Comparison of ENCODE assay signal across 1 cellular context in the genomic region with DNA sequence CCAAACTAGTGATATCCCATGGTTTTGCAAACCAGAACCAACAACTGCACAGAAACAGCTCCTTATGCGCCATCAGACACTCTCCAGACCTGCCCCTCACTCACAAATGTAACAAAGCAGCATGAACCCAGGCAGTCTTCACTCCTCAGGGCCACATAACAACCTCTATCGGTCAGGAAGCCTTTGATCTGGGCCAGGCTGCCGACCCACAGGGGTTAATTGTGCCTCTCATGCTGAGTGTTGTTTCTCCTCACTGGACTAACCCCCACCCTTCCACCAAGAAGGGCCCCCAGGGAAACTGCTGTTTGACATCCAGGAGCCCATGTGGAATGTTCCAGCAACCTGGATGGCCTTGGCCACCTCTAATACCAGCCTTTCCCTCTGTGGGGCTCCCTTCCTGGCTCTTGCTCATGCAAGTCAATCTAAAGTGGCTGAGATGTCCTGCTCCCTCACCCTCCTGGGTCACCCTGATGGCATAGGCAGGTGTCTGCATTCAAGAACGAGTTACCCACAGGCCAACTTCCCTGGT.
TF ChIP-seq lines count a peak whose summit lies in the region.

No MANE protein-coding gene starts in this region.

TF ChIP-seq in GM23338, 12 proteins besides CTCF, POLR2A, EP300 and RAD21 (continued from another document):
- no peak for TF ChIP-seq NANOG (IDR thresholded peaks at IDR 0.05; ENCODE audit: borderline replicate concordance)
- TF ChIP-seq, protein P1, sequence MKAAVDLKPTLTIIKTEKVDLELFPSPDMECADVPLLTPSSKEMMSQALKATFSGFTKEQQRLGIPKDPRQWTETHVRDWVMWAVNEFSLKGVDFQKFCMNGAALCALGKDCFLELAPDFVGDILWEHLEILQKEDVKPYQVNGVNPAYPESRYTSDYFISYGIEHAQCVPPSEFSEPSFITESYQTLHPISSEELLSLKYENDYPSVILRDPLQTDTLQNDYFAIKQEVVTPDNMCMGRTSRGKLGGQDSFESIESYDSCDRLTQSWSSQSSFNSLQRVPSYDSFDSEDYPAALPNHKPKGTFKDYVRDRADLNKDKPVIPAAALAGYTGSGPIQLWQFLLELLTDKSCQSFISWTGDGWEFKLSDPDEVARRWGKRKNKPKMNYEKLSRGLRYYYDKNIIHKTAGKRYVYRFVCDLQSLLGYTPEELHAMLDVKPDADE (IDR thresholded peaks at IDR 0.05): no peak
- TF ChIP-seq, protein P2, sequence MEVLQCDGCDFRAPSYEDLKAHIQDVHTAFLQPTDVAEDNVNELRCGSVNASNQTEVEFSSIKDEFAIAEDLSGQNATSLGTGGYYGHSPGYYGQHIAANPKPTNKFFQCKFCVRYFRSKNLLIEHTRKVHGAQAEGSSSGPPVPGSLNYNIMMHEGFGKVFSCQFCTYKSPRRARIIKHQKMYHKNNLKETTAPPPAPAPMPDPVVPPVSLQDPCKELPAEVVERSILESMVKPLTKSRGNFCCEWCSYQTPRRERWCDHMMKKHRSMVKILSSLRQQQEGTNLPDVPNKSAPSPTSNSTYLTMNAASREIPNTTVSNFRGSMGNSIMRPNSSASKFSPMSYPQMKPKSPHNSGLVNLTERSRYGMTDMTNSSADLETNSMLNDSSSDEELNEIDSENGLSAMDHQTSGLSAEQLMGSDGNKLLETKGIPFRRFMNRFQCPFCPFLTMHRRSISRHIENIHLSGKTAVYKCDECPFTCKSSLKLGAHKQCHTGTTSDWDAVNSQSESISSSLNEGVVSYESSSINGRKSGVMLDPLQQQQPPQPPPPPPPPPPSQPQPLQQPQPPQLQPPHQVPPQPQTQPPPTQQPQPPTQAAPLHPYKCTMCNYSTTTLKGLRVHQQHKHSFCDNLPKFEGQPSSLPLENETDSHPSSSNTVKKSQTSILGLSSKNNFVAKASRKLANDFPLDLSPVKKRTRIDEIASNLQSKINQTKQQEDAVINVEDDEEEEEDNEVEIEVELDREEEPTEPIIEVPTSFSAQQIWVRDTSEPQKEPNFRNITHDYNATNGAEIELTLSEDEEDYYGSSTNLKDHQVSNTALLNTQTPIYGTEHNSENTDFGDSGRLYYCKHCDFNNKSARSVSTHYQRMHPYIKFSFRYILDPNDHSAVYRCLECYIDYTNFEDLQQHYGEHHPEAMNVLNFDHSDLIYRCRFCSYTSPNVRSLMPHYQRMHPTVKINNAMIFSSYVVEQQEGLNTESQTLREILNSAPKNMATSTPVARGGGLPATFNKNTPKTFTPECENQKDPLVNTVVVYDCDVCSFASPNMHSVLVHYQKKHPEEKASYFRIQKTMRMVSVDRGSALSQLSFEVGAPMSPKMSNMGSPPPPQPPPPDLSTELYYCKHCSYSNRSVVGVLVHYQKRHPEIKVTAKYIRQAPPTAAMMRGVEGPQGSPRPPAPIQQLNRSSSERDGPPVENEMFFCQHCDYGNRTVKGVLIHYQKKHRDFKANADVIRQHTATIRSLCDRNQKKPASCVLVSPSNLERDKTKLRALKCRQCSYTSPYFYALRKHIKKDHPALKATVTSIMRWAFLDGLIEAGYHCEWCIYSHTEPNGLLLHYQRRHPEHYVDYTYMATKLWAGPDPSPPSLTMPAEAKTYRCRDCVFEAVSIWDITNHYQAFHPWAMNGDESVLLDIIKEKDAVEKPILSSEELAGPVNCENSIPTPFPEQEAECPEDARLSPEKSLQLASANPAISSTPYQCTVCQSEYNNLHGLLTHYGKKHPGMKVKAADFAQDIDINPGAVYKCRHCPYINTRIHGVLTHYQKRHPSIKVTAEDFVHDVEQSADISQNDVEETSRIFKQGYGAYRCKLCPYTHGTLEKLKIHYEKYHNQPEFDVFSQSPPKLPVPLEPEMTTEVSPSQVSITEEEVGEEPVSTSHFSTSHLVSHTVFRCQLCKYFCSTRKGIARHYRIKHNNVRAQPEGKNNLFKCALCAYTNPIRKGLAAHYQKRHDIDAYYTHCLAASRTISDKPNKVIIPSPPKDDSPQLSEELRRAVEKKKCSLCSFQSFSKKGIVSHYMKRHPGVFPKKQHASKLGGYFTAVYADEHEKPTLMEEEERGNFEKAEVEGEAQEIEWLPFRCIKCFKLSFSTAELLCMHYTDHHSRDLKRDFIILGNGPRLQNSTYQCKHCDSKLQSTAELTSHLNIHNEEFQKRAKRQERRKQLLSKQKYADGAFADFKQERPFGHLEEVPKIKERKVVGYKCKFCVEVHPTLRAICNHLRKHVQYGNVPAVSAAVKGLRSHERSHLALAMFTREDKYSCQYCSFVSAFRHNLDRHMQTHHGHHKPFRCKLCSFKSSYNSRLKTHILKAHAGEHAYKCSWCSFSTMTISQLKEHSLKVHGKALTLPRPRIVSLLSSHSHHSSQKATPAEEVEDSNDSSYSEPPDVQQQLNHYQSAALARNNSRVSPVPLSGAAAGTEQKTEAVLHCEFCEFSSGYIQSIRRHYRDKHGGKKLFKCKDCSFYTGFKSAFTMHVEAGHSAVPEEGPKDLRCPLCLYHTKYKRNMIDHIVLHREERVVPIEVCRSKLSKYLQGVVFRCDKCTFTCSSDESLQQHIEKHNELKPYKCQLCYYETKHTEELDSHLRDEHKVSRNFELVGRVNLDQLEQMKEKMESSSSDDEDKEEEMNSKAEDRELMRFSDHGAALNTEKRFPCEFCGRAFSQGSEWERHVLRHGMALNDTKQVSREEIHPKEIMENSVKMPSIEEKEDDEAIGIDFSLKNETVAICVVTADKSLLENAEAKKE (CRISPR knock-in tag; IDR thresholded peaks at IDR 0.05): no peak
- TF ChIP-seq EZH2 (IDR thresholded peaks at IDR 0.05; ENCODE audit: low read depth, unreplicated experiment): no peak
- TF ChIP-seq CREB1 (CRISPR knock-in tag; IDR thresholded peaks at IDR 0.05; ENCODE audit: low read depth): no peak
- no peak for TF ChIP-seq EZH2phosphoT487 (IDR thresholded peaks at IDR 0.05; ENCODE audit: unreplicated experiment)
- no peak for TF ChIP-seq ZNF331 (CRISPR knock-in tag; IDR thresholded peaks at IDR 0.05; ENCODE audit: low read depth)
- TF ChIP-seq JUNB (IDR thresholded peaks at IDR 0.05; ENCODE audit: unreplicated experiment): no peak
